11 cellular contexts compared by ENCODE assay signal in genomic region chr10:659710-660141, GRCh38. TPM values are rescaled to one million over a fixed set of nuclear protein-coding genes. Genes with fewer than 3 reads are reported as not detected.
DNase-seq lines count a peak whose midpoint lies in the region; ATAC-seq and TF ChIP-seq lines count a peak whose summit lies in the region.
"Had no signal": no experiment of that assay in that cellular context is flagged by ENCODE, and none has a peak within 500 bp of the region (broad histone marks: within the 10 kb centered on the region; RNA-seq: fewer than 3 reads in every experiment).

No MANE protein-coding gene starts in this region.

- H3F3A ChIP-seq in smooth muscle cell (ENCODE audit: low read depth): no peaks in the 10 kb centered on the region

- no peaks in the 10 kb centered on the region for H3K9me3 Mint-ChIP-seq in activated naive CD4-positive, alpha-beta T cell treated with anti-CD3 and anti-CD28 coated beads, Interleukin-2, amount 50 U/mL, for 72 hours

- H3K36me3 Mint-ChIP-seq in activated naive CD4-positive, alpha-beta T cell treated with anti-CD3 and anti-CD28 coated beads, Interleukin-2, amount 50 U/mL, for 72 hours: no peaks in the 10 kb centered on the region

- H2AFZ ChIP-seq in smooth muscle cell (ENCODE audit: low read depth): no peak overlapping the region

- 17% methylated on average over 8 of the region's 8 CpGs for WGBS in smooth muscle cell (ENCODE audit: low lambda C conversion rate)

- H4K20me1 ChIP-seq in smooth muscle cell (ENCODE audit: low read depth): peaks cover 85% of the 10 kb centered on the region

- H3K79me2 ChIP-seq in smooth muscle cell (ENCODE audit: low read depth): peaks cover 73% of the 10 kb centered on the region

- H3K4me1 ChIP-seq in smooth muscle cell (ENCODE audit: low read depth): peaks cover 10% of the 10 kb centered on the region

- peak overlapping the region; percentile 96 for H3K27ac ChIP-seq in smooth muscle cell (ENCODE audit: low read depth)

- H3K9ac ChIP-seq in smooth muscle cell (ENCODE audit: low read depth): peak overlapping the region; percentile 87

- TF ChIP-seq CTCF in GM12865 (IDR thresholded peaks at IDR 0.05; ENCODE audit: insufficient read depth, low read depth, low read length, missing control alignments) (no peak), smooth muscle cell (IDR thresholded peaks at IDR 0.05; ENCODE audit: borderline replicate concordance, insufficient read depth, poor library complexity, severe bottlenecking) (no peak)

- no peaks in the 10 kb centered on the region for H3K27me3 ChIP-seq in smooth muscle cell (ENCODE audit: low read depth)
- H3K27me3 ChIP-seq: upper lobe of left lung had no signal

- no peak for ATAC-seq in activated naive CD4-positive, alpha-beta T cell treated with anti-CD3 and anti-CD28 coated beads, Interleukin-2, amount 50 U/mL, for 72 hours

- H3K36me3 ChIP-seq in smooth muscle cell (ENCODE audit: low read depth): no peaks in the 10 kb centered on the region
- H3K36me3 ChIP-seq: upper lobe of left lung had no signal

- DNase-seq in GM12865 (ENCODE audit: low read depth) (peak; percentile 33), astrocyte of the hippocampus (ENCODE audit: low read depth, low spot score) (peak; percentile 82), islet precursor cell (peak; percentile 21), smooth muscle cell (lab: John Stamatoyannopoulos, UW; ENCODE audit: unreplicated experiment) (no peak), nucleus accumbens (lab: John Stamatoyannopoulos, UW) (no peak), LoVo (ENCODE audit: low spot score) (no peak), NCI-H748 (lab: John Stamatoyannopoulos, UW; ENCODE audit: unreplicated experiment) (no peak)
- DNase-seq in activated naive CD4-positive, alpha-beta T cell treated with anti-CD3 and anti-CD28 coated beads, Interleukin-2, amount 50 U/mL, for 72 hours (ENCODE audit: low spot score in 2 of 2): no peak
- DNase-seq: effector CD8-positive, alpha-beta T cell; GOT3; upper lobe of left lung had no signal

- H3K27ac Mint-ChIP-seq in activated naive CD4-positive, alpha-beta T cell treated with anti-CD3 and anti-CD28 coated beads, Interleukin-2, amount 50 U/mL, for 72 hours: no peak overlapping the region

- H3K9me3 ChIP-seq in smooth muscle cell (replicated peaks; ENCODE audit: low read depth): no peaks in the 10 kb centered on the region
- H3K9me3 ChIP-seq: upper lobe of left lung had no signal

- H3K4me3 ChIP-seq in GM12865 (ENCODE audit: low read depth, low read length) (no peak overlapping the region), smooth muscle cell (peak overlapping the region; percentile 17)
- H3K4me3 ChIP-seq: upper lobe of left lung had no signal

- peak overlapping the region; percentile 83 for H3K4me2 ChIP-seq in smooth muscle cell

RNA-seq across cellular contexts. Expression of gene DIP2C, which starts 29.7 kb away (rescaled TPM):
- 14.1 and 15.3 TPM in 2 replicates for total RNA-seq in smooth muscle cell
- 14.5 and 14.9 TPM in 2 replicates for polyA plus RNA-seq in smooth muscle cell
- 1 to 10 TPM in 1 of 2 donors, under 1 TPM in 1; 0.55 to 1.7 TPM for total RNA-seq in activated naive CD4-positive, alpha-beta T cell treated with anti-CD3 and anti-CD28 coated beads, Interleukin-2, amount 50 U/mL, for 72 hours

Comparison
In these comparisons a context has a peak if more than half of its experiments do, and no peak if none do; other contexts are left out.
1. DNase-seq: peak in GM12865 (single experiment), astrocyte of the hippocampus (single experiment) and islet precursor cell (single experiment); none in smooth muscle cell (single experiment), activated naive CD4-positive, alpha-beta T cell treated with anti-CD3 and anti-CD28 coated beads, Interleukin-2, amount 50 U/mL, for 72 hours (0 of 2), nucleus accumbens (0 of 56), LoVo (single experiment) and NCI-H748 (single experiment).